11 cellular contexts compared by ENCODE assay signal in genomic region chr13:50693755-50694154, GRCh38.
DNase-seq lines count a peak whose midpoint lies in the region; ATAC-seq, FAIRE-seq and TF ChIP-seq lines count a peak whose summit lies in the region.
"Had no signal": no experiment of that assay in that cellular context is flagged by ENCODE, and none has a peak within 500 bp of the region (broad histone marks: within the 10 kb centered on the region; RNA-seq: fewer than 3 reads in every experiment).

No MANE protein-coding gene starts in this region.

- peak overlapping the region; percentile 9 for H3K27ac ChIP-seq in astrocyte (ENCODE audit: low read depth, low read length)
- H3K27ac ChIP-seq in left ventricle myocardium inferior (replicated peaks): peak overlapping the region; percentile 77
- peak overlapping the region; percentile 49 for H3K27ac ChIP-seq in neural progenitor cell

- no peak for ATAC-seq in GM19023 (IDR thresholded peaks at IDR 0.05; ENCODE audit: unreplicated experiment)
- ATAC-seq in natural killer cell: no peak

- H3K27me3 Mint-ChIP-seq in astrocyte (ENCODE audit: low read depth, unreplicated experiment) (peaks cover 3% of the 10 kb centered on the region), neural progenitor cell (ENCODE audit: insufficient read depth, low read depth) (peaks cover 6% of the 10 kb centered on the region), natural killer cell (ENCODE audit: low read depth in 2 of 2) (peaks cover 37 to 83% of the 10 kb centered on the region in 2 donors)

- CTCF ChIA-PET in AG04449 (lab: Yijun Ruan, JAX): interaction anchor here (1.5 kb wide), 1 partner anchor 14 kb away, joined by 4 read pairs; no protein-coding TSS in a partner anchor

- no peaks in the 10 kb centered on the region for H3K9me3 ChIP-seq in astrocyte (ENCODE audit: insufficient read depth, low read depth, low read length)
- H3K9me3 ChIP-seq in left ventricle myocardium inferior (replicated peaks): no peaks in the 10 kb centered on the region
- no peaks in the 10 kb centered on the region for H3K9me3 ChIP-seq in neural progenitor cell (ENCODE audit: low read depth)

- DNase-seq in AG04449 (ENCODE audit: low read depth, low spot score) (peak; percentile 33), astrocyte (ENCODE audit: low read depth) (peak; percentile 72), left ventricle myocardium inferior (peak; percentile 65), neural progenitor cell (ENCODE audit: low spot score) (peak; percentile 37), NCI-H1694 (lab: John Stamatoyannopoulos, UW) (no peak), kidney glomerular epithelial cell (lab: John Stamatoyannopoulos, UW) (no peak), natural killer cell (no peak)
- DNase-seq: activated CD8-positive, alpha-beta memory T cell treated with anti-CD3 and anti-CD28 coated beads, Interleukin-2, amount 50 U/mL, for 48 hours; mammary epithelial cell; NCI-H1694 treated with DMSO at 0.1 percent for 48 hours had no signal

- no peaks in the 10 kb centered on the region for H3K79me2 ChIP-seq in astrocyte (ENCODE audit: insufficient read depth, low read length)
- H3K79me2 ChIP-seq in neural progenitor cell (ENCODE audit: low read depth): no peaks in the 10 kb centered on the region

- H3F3A ChIP-seq in neural progenitor cell (ENCODE audit: low read depth): peaks cover 14% of the 10 kb centered on the region

- peaks cover 55% of the 10 kb centered on the region for H3K4me1 Mint-ChIP-seq in astrocyte (ENCODE audit: low read depth, unreplicated experiment)
- peaks cover 44% of the 10 kb centered on the region for H3K4me1 Mint-ChIP-seq in neural progenitor cell
- no peaks in the 10 kb centered on the region for H3K4me1 Mint-ChIP-seq in natural killer cell

- H4K20me1 ChIP-seq in astrocyte (ENCODE audit: insufficient read depth, low read length) (no peaks in the 10 kb centered on the region), neural progenitor cell (ENCODE audit: low read depth) (no peaks in the 10 kb centered on the region)

- intact Hi-C loops in left ventricle myocardium inferior (cut with micrococcal nuclease): no loop called here
- intact Hi-C loops in natural killer cell (cut with micrococcal nuclease): no loop called here

- H3K27me3 ChIP-seq in astrocyte (ENCODE audit: insufficient read depth, low read length) (no peaks in the 10 kb centered on the region), left ventricle myocardium inferior (ENCODE audit: low read depth) (no peaks in the 10 kb centered on the region), neural progenitor cell (no peaks in the 10 kb centered on the region)

- H3K27ac Mint-ChIP-seq in astrocyte (ENCODE audit: unreplicated experiment) (peak overlapping the region; percentile 75), neural progenitor cell (peak overlapping the region; percentile 87), natural killer cell (no peak overlapping the region)

- H3K4me3 ChIP-seq in AG04449 (ENCODE audit: low read depth, low read length) (no peak overlapping the region), astrocyte (ENCODE audit: insufficient read depth, low read depth, low read length) (no peak overlapping the region), left ventricle myocardium inferior (peak overlapping the region; percentile 0), neural progenitor cell (no peak overlapping the region)

- H3K4me1 ChIP-seq in astrocyte (ENCODE audit: insufficient read depth, low read length): peaks cover 25% of the 10 kb centered on the region
- H3K4me1 ChIP-seq in left ventricle myocardium inferior: peaks cover 63% of the 10 kb centered on the region
- peaks cover 47% of the 10 kb centered on the region for H3K4me1 ChIP-seq in neural progenitor cell

- POLR2A ChIA-PET in AG04449 (lab: Yijun Ruan, JAX): interaction anchor here (1.4 kb wide), 1 partner anchor 15 kb away, joined by 4 read pairs; no protein-coding TSS in a partner anchor

- H3K9ac ChIP-seq in astrocyte (ENCODE audit: low read length) (no peak overlapping the region), neural progenitor cell (no peak overlapping the region)

- TF ChIP-seq CTCF in AG04449 (IDR thresholded peaks at IDR 0.05; ENCODE audit: insufficient read depth, low read length, missing control alignments) (no peak), astrocyte (IDR thresholded peaks at IDR 0.05; ENCODE audit: insufficient read depth, low read depth, low read length) (no peak), left ventricle myocardium inferior (IDR thresholded peaks at IDR 0.05; ENCODE audit: borderline replicate concordance) (no peak), neural progenitor cell (IDR thresholded peaks at IDR 0.05) (no peak), natural killer cell (IDR thresholded peaks at IDR 0.05) (no peak)

- H3K36me3 ChIP-seq in astrocyte (ENCODE audit: insufficient read depth, low read length) (no peaks in the 10 kb centered on the region), left ventricle myocardium inferior (no peaks in the 10 kb centered on the region), neural progenitor cell (no peaks in the 10 kb centered on the region)

- H3K4me2 ChIP-seq in astrocyte (ENCODE audit: low read length) (peak overlapping the region; percentile 42), neural progenitor cell (peak overlapping the region; percentile 50)

- H3K9me3 Mint-ChIP-seq in astrocyte (ENCODE audit: unreplicated experiment): no peaks in the 10 kb centered on the region
- no peaks in the 10 kb centered on the region for H3K9me3 Mint-ChIP-seq in neural progenitor cell
- no peaks in the 10 kb centered on the region for H3K9me3 Mint-ChIP-seq in natural killer cell

- H2AFZ ChIP-seq in astrocyte (ENCODE audit: low read depth, low read length) (no peak overlapping the region), neural progenitor cell (replicated peaks) (peak overlapping the region; percentile 73)

- H3K4me3 Mint-ChIP-seq in astrocyte (ENCODE audit: unreplicated experiment) (no peak overlapping the region), neural progenitor cell (no peak overlapping the region), natural killer cell (no peak overlapping the region)

- H3K36me3 Mint-ChIP-seq in astrocyte (ENCODE audit: low read depth, unreplicated experiment) (peaks cover 2% of the 10 kb centered on the region), neural progenitor cell (no peaks in the 10 kb centered on the region), natural killer cell (peaks cover 14% of the 10 kb centered on the region)

- FAIRE-seq in astrocyte (lab: Jason Lieb, UNC): no peak

Comparison
In these comparisons a context has a peak if more than half of its experiments do, and no peak if none do; other contexts are left out.
1. DNase-seq: peak in AG04449 (single experiment), astrocyte (single experiment), left ventricle myocardium inferior (single experiment) and neural progenitor cell (single experiment); none in NCI-H1694 (single experiment), kidney glomerular epithelial cell (single experiment) and natural killer cell (single experiment).
2. H3K27ac ChIP-seq: peak in every context shown above with its lines; median percentile 77 in left ventricle myocardium inferior; 49 in neural progenitor cell; 9 in astrocyte.
3. H3K27ac Mint-ChIP-seq: peak in astrocyte (single experiment) and neural progenitor cell (single experiment); none in natural killer cell (0 of 2).